In the genomic region with DNA sequence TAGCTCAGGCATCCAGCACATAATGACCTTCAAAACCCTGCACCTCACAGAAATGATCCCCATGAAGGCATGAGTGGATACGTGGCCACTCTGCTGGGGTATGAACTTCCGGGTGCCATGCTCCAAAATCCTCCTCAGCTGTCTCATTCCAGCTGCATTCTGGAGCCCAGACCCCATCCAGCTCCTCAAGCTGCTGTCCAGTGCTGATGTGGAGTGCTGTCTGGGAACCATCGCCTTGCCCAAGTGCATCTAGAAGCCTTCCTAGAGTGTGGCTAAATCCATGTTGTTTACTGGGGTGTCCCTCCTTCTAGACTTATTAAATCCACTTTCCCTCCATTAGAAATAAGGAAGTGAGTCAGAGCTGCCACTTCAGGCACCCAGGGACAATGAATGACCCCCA, we compare ENCODE assay signal across 21 cellular contexts.
"Had no signal": no experiment of that assay in that cellular context is flagged by ENCODE, and none has a peak within 500 bp of the region (broad histone marks: within the 10 kb centered on the region; RNA-seq: fewer than 3 reads in every experiment).

No MANE protein-coding gene starts in this region.

- H3K4me2 ChIP-seq: hepatocyte had no signal

- H3K27ac ChIP-seq: hepatocyte, sigmoid colon, skin epidermis, testis, tibial nerve, upper lobe of right lung, vagina had no signal

- H3K27me3 ChIP-seq: hepatocyte, testis, tibial nerve, upper lobe of right lung, vagina had no signal

- H3K79me2 ChIP-seq: hepatocyte had no signal

- FAIRE-seq: endothelial cell of umbilical vein had no signal

- H3K4me3 ChIP-seq: hepatocyte, mucosa of descending colon, sigmoid colon, skin epidermis, testis, tibial nerve, upper lobe of right lung, vagina had no signal

- H3K36me3 ChIP-seq: sigmoid colon, tibial nerve, upper lobe of right lung, vagina had no signal

- ATAC-seq: left colon; mucosa of descending colon; naive thymus-derived CD8-positive, alpha-beta T cell; stimulated activated naive B cell treated with anti-CD40 and anti-IgM and Interleukin-4, amounts not matched to agents 10 μg/mL and 1 μg/mL and 100 μg/mL, for 72 hours; stimulated activated naive CD8-positive, alpha-beta T cell treated with anti-CD3 and anti-CD28 coated beads, Interleukin-15, amount 100 ng/mL, for 72 hours; upper lobe of right lung had no signal

- H2AFZ ChIP-seq: hepatocyte had no signal

- H3K9me3 ChIP-seq: mucosa of descending colon, sigmoid colon, testis, upper lobe of right lung, vagina had no signal

- DNase-seq: dermis blood vessel endothelial cell; erythroblast; foreskin melanocyte; head of caudate nucleus; left colon; mammary epithelial cell; mucosa of descending colon; naive thymus-derived CD8-positive, alpha-beta T cell; posterior cingulate gyrus; sigmoid colon; stimulated activated CD4-positive, alpha-beta T cell treated with anti-CD3 and anti-CD28 coated beads, Interleukin-2, amount 100 ng/mL, for 24 hours; stimulated activated CD4-positive, alpha-beta T cell treated with anti-CD3 and anti-CD28 coated beads, Interleukin-4, amount 100 ng/mL, for 4 hours; stimulated activated naive B cell treated with anti-CD40 and anti-IgM and Interleukin-4, amounts not matched to agents 10 μg/mL and 1 μg/mL and 100 μg/mL, for 72 hours; stimulated activated naive CD8-positive, alpha-beta T cell treated with anti-CD3 and anti-CD28 coated beads, Interleukin-15, amount 100 ng/mL, for 72 hours; testis; upper lobe of right lung had no signal

- H3K4me1 ChIP-seq: testis, tibial nerve, upper lobe of right lung, vagina had no signal
